Comparison of ENCODE assay signal across 1 cellular context in the genomic region with DNA sequence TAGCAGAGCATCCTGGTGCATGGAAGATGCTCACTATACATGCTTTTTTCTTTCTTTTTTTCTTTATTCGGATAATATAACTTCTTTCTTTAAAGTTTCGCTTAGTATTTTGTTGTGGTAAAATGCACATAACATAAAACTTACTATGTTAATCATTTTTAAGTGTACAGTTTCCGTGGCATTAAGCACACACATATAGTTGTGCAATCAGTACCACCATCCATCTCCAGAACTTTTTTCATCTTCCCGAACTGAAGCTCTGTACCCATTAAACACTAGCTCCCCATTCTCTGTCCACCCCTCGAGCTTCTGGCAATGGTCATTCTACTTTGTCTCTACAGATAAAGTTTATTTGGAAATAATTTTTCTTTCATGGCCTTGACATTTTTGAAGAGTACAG.
TF ChIP-seq lines count a peak whose summit lies in the region.

No MANE protein-coding gene starts in this region.

TF ChIP-seq in HepG2, 621 proteins besides CTCF, POLR2A, EP300 and RAD21:
- TF ChIP-seq CEBPB (IDR thresholded peaks at IDR 0.05; ENCODE audit: borderline replicate concordance, low read depth, low read length) (peak; percentile 76; the same call in 1 of the 2 replicates), CEBPG (CRISPR knock-in tag; IDR thresholded peaks at IDR 0.05) (peak; percentile 77)
- TF ChIP-seq, protein P1, sequence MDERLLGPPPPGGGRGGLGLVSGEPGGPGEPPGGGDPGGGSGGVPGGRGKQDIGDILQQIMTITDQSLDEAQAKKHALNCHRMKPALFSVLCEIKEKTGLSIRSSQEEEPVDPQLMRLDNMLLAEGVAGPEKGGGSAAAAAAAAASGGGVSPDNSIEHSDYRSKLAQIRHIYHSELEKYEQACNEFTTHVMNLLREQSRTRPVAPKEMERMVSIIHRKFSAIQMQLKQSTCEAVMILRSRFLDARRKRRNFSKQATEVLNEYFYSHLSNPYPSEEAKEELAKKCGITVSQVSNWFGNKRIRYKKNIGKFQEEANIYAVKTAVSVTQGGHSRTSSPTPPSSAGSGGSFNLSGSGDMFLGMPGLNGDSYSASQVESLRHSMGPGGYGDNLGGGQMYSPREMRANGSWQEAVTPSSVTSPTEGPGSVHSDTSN (CRISPR knock-in tag; IDR thresholded peaks at IDR 0.05), result no peak
